ENCODE assay signal across 1 cellular context in the genomic region with DNA sequence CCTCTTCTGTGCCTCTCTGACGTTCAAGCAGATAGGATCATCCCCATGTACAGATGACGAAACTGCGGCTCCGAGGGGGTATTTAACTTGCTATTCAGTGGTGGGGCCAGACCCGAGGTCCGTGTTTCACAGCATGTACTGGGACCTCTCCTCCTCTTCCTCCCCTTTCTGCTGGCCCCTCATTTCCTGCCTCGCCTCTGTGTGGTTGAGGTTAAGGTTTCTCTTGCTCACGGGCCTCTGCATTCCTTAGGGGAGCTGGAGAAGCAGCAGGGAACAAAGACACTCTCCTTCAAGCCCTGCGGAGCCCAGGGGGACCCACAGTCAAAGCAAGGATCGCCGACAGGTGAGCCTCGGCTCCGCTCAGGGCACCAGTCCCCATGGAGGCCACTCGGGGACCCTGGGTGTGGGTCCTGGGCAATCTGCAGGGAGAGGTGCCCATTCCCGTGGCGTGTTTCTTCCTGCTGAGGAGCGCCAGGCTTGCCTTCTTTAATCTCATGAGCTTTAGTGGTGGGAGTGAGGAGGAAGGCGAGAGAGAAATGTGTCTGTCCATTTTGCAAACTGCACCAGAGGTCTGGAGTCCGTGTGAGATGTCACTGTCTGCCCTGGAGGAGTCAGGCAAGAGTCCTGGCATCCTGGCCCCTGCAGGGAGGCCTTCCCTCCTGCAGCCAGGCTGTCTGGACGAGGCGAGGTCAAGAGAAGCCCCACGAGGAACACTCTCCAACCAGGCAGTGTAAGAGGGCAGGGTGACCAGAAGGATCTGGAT.
TF ChIP-seq lines count a peak whose summit lies in the region.

No MANE protein-coding gene starts in this region.

TF ChIP-seq in IMR-90, 13 proteins besides CTCF, POLR2A, EP300 and RAD21:
- peak; percentile 60; the same call in 1 of the 2 replicates for TF ChIP-seq BHLHE40 (IDR thresholded peaks at IDR 0.05; ENCODE audit: low read depth, low read length)
- TF ChIP-seq RFX5 (IDR thresholded peaks at IDR 0.05; ENCODE audit: low read depth, low read length), result no peak
